In genomic region chr21:25186278-25186677, GRCh38 we compare ENCODE assay signal across 11 cellular contexts.
DNase-seq lines count a peak whose midpoint lies in the region; ATAC-seq lines count a peak whose summit lies in the region.
"Had no signal": no experiment of that assay in that cellular context is flagged by ENCODE, and none has a peak within 500 bp of the region (broad histone marks: within the 10 kb centered on the region; RNA-seq: fewer than 3 reads in every experiment).

No MANE protein-coding gene starts in this region.

- ATAC-seq in GM18907 (IDR thresholded peaks at IDR 0.05; ENCODE audit: unreplicated experiment) (peak; percentile 33), HG02852 (IDR thresholded peaks at IDR 0.05; ENCODE audit: unreplicated experiment) (peak; percentile 36), naive B cell (ENCODE audit: low read depth in 2 of 2) (peak; percentile 88 to 89), GM19455 (IDR thresholded peaks at IDR 0.05; ENCODE audit: unreplicated experiment) (no peak)

- peak overlapping the region; percentile 56 to 95 (median 88) for H3K27ac Mint-ChIP-seq in naive B cell

- no peaks in the 10 kb centered on the region for H3K27me3 Mint-ChIP-seq in naive B cell

- peak overlapping the region in 7 of 8 donors; percentile 43 to 80 (median 67) for H3K4me3 Mint-ChIP-seq in naive B cell

- peaks cover 27 to 66% (median 35%) of the 10 kb centered on the region in 3 donors for H3K4me1 Mint-ChIP-seq in naive B cell

- peaks cover 0 to 8% (median 0%) of the 10 kb centered on the region in 7 donors for H3K9me3 Mint-ChIP-seq in naive B cell

- peak; percentile 16 for DNase-seq in NCI-H1105 treated with DMSO at 0.1 percent for 48 hours (lab: John Stamatoyannopoulos, UW)
- peak; percentile 57 for DNase-seq in naive B cell
- DNase-seq in stimulated activated CD4-positive, alpha-beta T cell treated with anti-CD3 and anti-CD28 coated beads, Interleukin-12 subunit alpha, Interleukin-12 subunit beta, amount 100 ng/mL, for 4 hours: no peak
- DNase-seq in middle frontal gyrus (ENCODE audit: extremely low spot score, low spot score): no peak
- DNase-seq: activated CD8-positive, alpha-beta memory T cell treated with anti-CD3 and anti-CD28 coated beads, Interleukin-2, amount 50 U/mL, for 4 hours; EL; NCI-H146; WERI-Rb-1 had no signal

- H3K36me3 Mint-ChIP-seq in naive B cell: no peaks in the 10 kb centered on the region

Comparison
In these comparisons a context has a peak if more than half of its experiments do, and no peak if none do; other contexts are left out.
1. DNase-seq: peak in NCI-H1105 treated with DMSO at 0.1 percent for 48 hours (single experiment) and naive B cell (single experiment); none in stimulated activated CD4-positive, alpha-beta T cell treated with anti-CD3 and anti-CD28 coated beads, Interleukin-12 subunit alpha, Interleukin-12 subunit beta, amount 100 ng/mL, for 4 hours (single experiment) and middle frontal gyrus (single experiment).